Comparison of ENCODE assay signal across 18 cellular contexts in genomic region chr5:180909782-180910181, GRCh38. TPM values are rescaled to one million over a fixed set of nuclear protein-coding genes. Genes with fewer than 3 reads are reported as not detected.
"Had no signal": no experiment of that assay in that cellular context is flagged by ENCODE, and none has a peak within 500 bp of the region (broad histone marks: within the 10 kb centered on the region; RNA-seq: fewer than 3 reads in every experiment).

No MANE protein-coding gene starts in this region.

- DNase-seq: activated CD4-positive, alpha-beta memory T cell treated with anti-CD3 and anti-CD28 coated beads for 36 hours; activated CD4-positive, alpha-beta T cell treated with anti-CD3 and anti-CD28 coated beads for 1 hour; activated naive CD4-positive, alpha-beta T cell; activated naive CD8-positive, alpha-beta T cell treated with anti-CD3 and anti-CD28 coated beads, Interleukin-2, amount 10 ng/mL, durations not matched to agents 7 days and 5 days; ovary; stimulated activated CD4-positive, alpha-beta T cell treated with anti-CD3 and anti-CD28 coated beads, Interleukin-2, amount 100 ng/mL, for 48 hours; stimulated activated naive B cell treated with anti-CD40 and anti-IgM and Interleukin-4, amounts not matched to agents 10 μg/mL and 1 μg/mL and 100 μg/mL, for 72 hours; T-cell; T-helper 9 cell; tibial artery had no signal

- ATAC-seq: stimulated activated naive B cell treated with anti-CD40 and anti-IgM and Interleukin-4, amounts not matched to agents 10 μg/mL and 1 μg/mL and 100 μg/mL, for 72 hours; T-cell had no signal

- H3K27ac Mint-ChIP-seq: activated CD4-positive, alpha-beta memory T cell treated with anti-CD3 and anti-CD28 coated beads for 36 hours; activated naive CD8-positive, alpha-beta T cell treated with anti-CD3 and anti-CD28 coated beads, Interleukin-2, amount 10 ng/mL, durations not matched to agents 7 days and 5 days; brain; stimulated activated naive B cell treated with anti-CD40 and anti-IgM and Interleukin-4, amounts not matched to agents 10 μg/mL and 1 μg/mL and 100 μg/mL, for 72 hours; T-cell had no signal

- H3K4me1 Mint-ChIP-seq: brain; central memory CD8-positive, alpha-beta T cell; neural crest cell; stimulated activated naive B cell treated with anti-CD40 and anti-IgM and Interleukin-4, amounts not matched to agents 10 μg/mL and 1 μg/mL and 100 μg/mL, for 72 hours; T-cell had no signal

- H3K27ac ChIP-seq: coronary artery, esophagus muscularis mucosa, ovary, tibial artery, vagina had no signal

- H3K4me3 ChIP-seq: coronary artery, esophagus muscularis mucosa, ovary, tibial artery, vagina had no signal

- H3K9me3 ChIP-seq: esophagus muscularis mucosa, ovary, tibial artery, vagina had no signal

- H3K36me3 ChIP-seq: esophagus muscularis mucosa, ovary, tibial artery, vagina had no signal

- H3K36me3 Mint-ChIP-seq: activated CD4-positive, alpha-beta memory T cell treated with anti-CD3 and anti-CD28 coated beads for 36 hours; activated naive CD8-positive, alpha-beta T cell treated with anti-CD3 and anti-CD28 coated beads, Interleukin-2, amount 10 ng/mL, durations not matched to agents 7 days and 5 days; brain; stimulated activated naive B cell treated with anti-CD40 and anti-IgM and Interleukin-4, amounts not matched to agents 10 μg/mL and 1 μg/mL and 100 μg/mL, for 72 hours; T-cell had no signal

- H3K4me1 ChIP-seq: tibial artery, vagina had no signal

- H3K4me3 Mint-ChIP-seq: activated CD4-positive, alpha-beta memory T cell treated with anti-CD3 and anti-CD28 coated beads for 36 hours; activated naive CD8-positive, alpha-beta T cell treated with anti-CD3 and anti-CD28 coated beads, Interleukin-2, amount 10 ng/mL, durations not matched to agents 7 days and 5 days; brain; central memory CD8-positive, alpha-beta T cell; neural crest cell; stimulated activated naive B cell treated with anti-CD40 and anti-IgM and Interleukin-4, amounts not matched to agents 10 μg/mL and 1 μg/mL and 100 μg/mL, for 72 hours; T-cell had no signal

- H3K9me3 Mint-ChIP-seq: activated CD4-positive, alpha-beta memory T cell treated with anti-CD3 and anti-CD28 coated beads for 36 hours; central memory CD8-positive, alpha-beta T cell; T-cell had no signal

- H3K27me3 ChIP-seq: ovary, tibial artery, vagina had no signal

RNA-seq across cellular contexts. Expression of gene BTNL8, which starts 10.8 kb away (rescaled TPM):
- total RNA-seq: activated CD4-positive, alpha-beta memory T cell treated with anti-CD3 and anti-CD28 coated beads for 36 hours; activated naive CD8-positive, alpha-beta T cell treated with anti-CD3 and anti-CD28 coated beads, Interleukin-2, amount 10 ng/mL, durations not matched to agents 7 days and 5 days; myocyte; neural crest cell; T-cell; vagina had no signal
- polyA plus RNA-seq: keratinocyte had no signal
